In genomic region chr20:6829510-6830116, GRCh38 we compare ENCODE assay signal across 9 cellular contexts.
DNase-seq lines count a peak whose midpoint lies in the region; FAIRE-seq and TF ChIP-seq lines count a peak whose summit lies in the region.
"Had no signal": no experiment of that assay in that cellular context is flagged by ENCODE, and none has a peak within 500 bp of the region (broad histone marks: within the 10 kb centered on the region; RNA-seq: fewer than 3 reads in every experiment).

No MANE protein-coding gene starts in this region.

- TF ChIP-seq CTCF in NB4 (IDR thresholded peaks at IDR 0.05; ENCODE audit: low read depth, low read length) (peak; percentile 20), choroid plexus epithelial cell (conservative IDR thresholded peaks at IDR 0.05; ENCODE audit: low read depth, low read length) (peak; percentile 51), retinal pigment epithelial cell (conservative IDR thresholded peaks at IDR 0.05; ENCODE audit: low read depth, low read length) (peak; percentile 38)

- FAIRE-seq in H54 (lab: Jason Lieb, UNC) = no peak

- intact Hi-C loops in posterior vena cava (cut with DNase I) = no loop called here

- TF ChIP-seq POLR2A in NB4 (IDR thresholded peaks at IDR 0.05; ENCODE audit: extremely low read depth, insufficient read length) = no peak
- TF ChIP-seq POLR2A in H54 (IDR thresholded peaks at IDR 0.05; ENCODE audit: low read depth, low read length) = no peak

- H3K4me3 ChIP-seq in NB4 (ENCODE audit: low read depth, low read length) (no peak overlapping the region), choroid plexus epithelial cell (ENCODE audit: low read depth, low read length) (no peak overlapping the region), retinal pigment epithelial cell (ENCODE audit: low read length) (no peak overlapping the region)
- H3K4me3 ChIP-seq: left ventricle myocardium inferior had no signal

- DNase-seq in SIG-M5 treated with dmso at 0.1 percent for 504 hours (lab: John Stamatoyannopoulos, UW; ENCODE audit: unreplicated experiment) (peak; percentile 27), SIG-M5 (lab: John Stamatoyannopoulos, UW) (no peak), NB4 (ENCODE audit: low read depth) (peak; percentile 28), choroid plexus epithelial cell (ENCODE audit: low read depth) (peak; percentile 41), retinal pigment epithelial cell (ENCODE audit: low read depth) (no peak), NCI-H2081 (lab: John Stamatoyannopoulos, UW) (no peak), posterior vena cava (ENCODE audit: low spot score) (no peak), H54 (ENCODE audit: insufficient read length, low spot score) (no peak)

Comparison
In these comparisons a context has a peak if more than half of its experiments do, and no peak if none do; other contexts are left out.
1. DNase-seq: peak in SIG-M5 treated with dmso at 0.1 percent for 504 hours (single experiment), NB4 (single experiment) and choroid plexus epithelial cell (single experiment); none in SIG-M5 (single experiment), retinal pigment epithelial cell (single experiment), NCI-H2081 (0 of 2), posterior vena cava (single experiment) and H54 (single experiment).
2. Peak in every context shown above with its lines, with median percentiles within 50 percentile points of each other: CTCF ChIP-seq.